8 cellular contexts compared by ENCODE assay signal in genomic region chr16:84503751-84504395, GRCh38. TPM values are rescaled to one million over a fixed set of nuclear protein-coding genes. Genes with fewer than 3 reads are reported as not detected.
A peak's percentile ranks its signal among the peaks of the same experiment; 100 is the strongest.
DNase-seq lines count a peak whose midpoint lies in the region; ATAC-seq, FAIRE-seq and TF ChIP-seq lines count a peak whose summit lies in the region.

No MANE protein-coding gene starts in this region.

- H3K27ac ChIP-seq in kidney (ENCODE audit: low read depth in 2 of 2, low read length in 2 of 2) (no peak overlapping the region), subcutaneous abdominal adipose tissue (ENCODE audit: low read depth, low read length) (peak overlapping the region; percentile 75)

- peak; percentile 67 for DNase-seq in AG20443 (ENCODE audit: low spot score)
- no peak for DNase-seq in activated naive CD8-positive, alpha-beta T cell treated with anti-CD3 and anti-CD28 coated beads for 36 hours
- DNase-seq in kidney = no peak
- DNase-seq in HuH-7.5 (ENCODE audit: low spot score) = no peak

- peak overlapping the region; percentile 93 for H3K4me3 Mint-ChIP-seq in activated naive CD8-positive, alpha-beta T cell treated with anti-CD3 and anti-CD28 coated beads for 36 hours

- intact Hi-C loops in kidney (cut with DNase I) = no loop called here

- H3K27me3 ChIP-seq in subcutaneous abdominal adipose tissue (ENCODE audit: control insufficient read depth in 5 of 5, insufficient read depth in 4 of 5, low read length in 5 of 5) = no peaks in the 10 kb centered on the region

- FAIRE-seq in kidney (lab: Jason Lieb, UNC) = no peak

- ATAC-seq in HG02623 (IDR thresholded peaks at IDR 0.05; ENCODE audit: unreplicated experiment) = peak; percentile 0
- no peak for ATAC-seq in GM21723 (IDR thresholded peaks at IDR 0.05; ENCODE audit: unreplicated experiment)
- no peak for ATAC-seq in GM18505 (IDR thresholded peaks at IDR 0.05; ENCODE audit: unreplicated experiment)

- H3K9ac ChIP-seq in kidney (ENCODE audit: low read length in 2 of 2) = peak overlapping the region in 1 of 2 donors; percentile 74
- peak overlapping the region in 4 of 5 donors; percentile 27 to 84 (median 68) for H3K9ac ChIP-seq in subcutaneous abdominal adipose tissue (ENCODE audit: low read length in 5 of 5)

- peaks cover 5% of the 10 kb centered on the region for H3K36me3 Mint-ChIP-seq in activated naive CD8-positive, alpha-beta T cell treated with anti-CD3 and anti-CD28 coated beads for 36 hours

- no peaks in the 10 kb centered on the region for H3K27me3 Mint-ChIP-seq in activated naive CD8-positive, alpha-beta T cell treated with anti-CD3 and anti-CD28 coated beads for 36 hours

- H3K4me1 ChIP-seq in kidney (ENCODE audit: control insufficient read depth in 1 of 2, insufficient read depth in 1 of 2, low read depth in 1 of 2, low read length in 2 of 2) (peaks cover 4 to 13% of the 10 kb centered on the region in 2 donors), subcutaneous abdominal adipose tissue (ENCODE audit: control insufficient read depth in 5 of 5, insufficient read depth in 5 of 5, low read length in 5 of 5) (peaks cover 3 to 40% (median 20%) of the 10 kb centered on the region in 5 donors)

- no peak for TF ChIP-seq POLR2A in GM18505 (IDR thresholded peaks at IDR 0.05; ENCODE audit: borderline replicate concordance, extremely low read depth, insufficient read depth, insufficient read length)

- H3K4me1 Mint-ChIP-seq in activated naive CD8-positive, alpha-beta T cell treated with anti-CD3 and anti-CD28 coated beads for 36 hours = peaks cover 37% of the 10 kb centered on the region

- H3K9me3 Mint-ChIP-seq in activated naive CD8-positive, alpha-beta T cell treated with anti-CD3 and anti-CD28 coated beads for 36 hours = no peaks in the 10 kb centered on the region

- no peak for TF ChIP-seq CTCF in kidney (IDR thresholded peaks at IDR 0.05; ENCODE audit: borderline replicate concordance, extremely low read depth, insufficient read depth)

- H3K9me3 ChIP-seq in kidney (ENCODE audit: control insufficient read depth in 1 of 2, low read length in 2 of 2) (no peaks in the 10 kb centered on the region), subcutaneous abdominal adipose tissue (ENCODE audit: control insufficient read depth in 5 of 5, low read length in 5 of 5) (no peaks in the 10 kb centered on the region)

- peak overlapping the region; percentile 58 to 80 for H3K4me3 ChIP-seq in kidney (ENCODE audit: low read length in 2 of 2)
- H3K4me3 ChIP-seq in subcutaneous abdominal adipose tissue (ENCODE audit: low read depth in 1 of 5, low read length in 5 of 5) = peak overlapping the region; percentile 80 to 87 (median 83)

- H3K36me3 ChIP-seq in kidney (ENCODE audit: control insufficient read depth in 1 of 2, insufficient read depth in 2 of 2, low read length in 2 of 2) (no peaks in the 10 kb centered on the region), subcutaneous abdominal adipose tissue (ENCODE audit: control insufficient read depth in 5 of 5, insufficient read depth in 5 of 5, low read length in 5 of 5) (peaks cover 0 to 13% (median 2%) of the 10 kb centered on the region in 5 donors)

- no peak overlapping the region for H3K27ac Mint-ChIP-seq in activated naive CD8-positive, alpha-beta T cell treated with anti-CD3 and anti-CD28 coated beads for 36 hours

RNA-seq across cellular contexts. Expression of gene MEAK7, which starts 0.6 kb away (rescaled TPM):
- 10 to 100 TPM; 10.4 to 11.3 TPM for total RNA-seq in activated naive CD8-positive, alpha-beta T cell treated with anti-CD3 and anti-CD28 coated beads for 36 hours
- 30.6 TPM for total RNA-seq in kidney
- polyA plus RNA-seq in kidney (ENCODE audit: insufficient read depth, low read depth, low replicate concordance) = 6.3 TPM
